26 cellular contexts compared by ENCODE assay signal in the genomic region with DNA sequence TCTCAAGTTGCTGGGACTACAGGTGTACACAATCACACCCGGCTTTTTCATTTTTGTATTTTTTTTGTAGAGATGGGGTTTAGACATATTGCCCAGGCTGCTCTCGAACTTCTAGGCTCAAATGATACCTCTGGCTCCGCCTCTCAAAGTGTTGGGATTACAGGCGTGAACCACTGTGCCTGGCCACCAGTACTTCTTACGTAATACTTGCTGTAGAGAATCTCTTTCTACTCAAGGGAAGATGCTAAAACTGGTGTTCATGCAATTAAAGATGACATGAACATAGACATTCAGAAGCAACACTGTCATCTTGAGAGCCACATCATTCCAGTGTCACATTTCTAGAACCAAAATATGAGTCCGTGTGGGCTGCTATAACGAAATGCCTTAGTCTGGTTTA. TPM values are rescaled to one million over a fixed set of nuclear protein-coding genes. Genes with fewer than 3 reads are reported as not detected.
"Had no signal": no experiment of that assay in that cellular context is flagged by ENCODE, and none has a peak within 500 bp of the region (broad histone marks: within the 10 kb centered on the region; RNA-seq: fewer than 3 reads in every experiment).

No MANE protein-coding gene starts in this region.

- H3K27me3 ChIP-seq: heart right ventricle, spleen, stomach, transverse colon had no signal

- ATAC-seq: heart right ventricle; left lobe of liver; sciatic nerve; stimulated activated naive B cell treated with anti-CD40 and anti-IgM and Interleukin-4, amounts not matched to agents 10 μg/mL and 1 μg/mL and 100 μg/mL, for 72 hours had no signal

- H3K36me3 ChIP-seq: prostate gland, thoracic aorta had no signal

- H2AFZ ChIP-seq: parathyroid adenoma had no signal

- H3K4me3 ChIP-seq: coronary artery, heart right ventricle, prostate gland, spleen, stomach, thoracic aorta, transverse colon had no signal

- H3K27ac ChIP-seq: coronary artery, heart right ventricle, parathyroid adenoma, prostate gland, spleen, stomach, thoracic aorta, transverse colon had no signal

- H3K9ac ChIP-seq: parathyroid adenoma had no signal

- H3K4me1 ChIP-seq: parathyroid adenoma, prostate gland, spleen, transverse colon had no signal

- DNase-seq: effector CD4-positive, alpha-beta T cell; endodermal cell; erythroblast; heart right ventricle; hypothalamus; midbrain; occipital lobe; retina; spleen; stimulated activated CD4-positive, alpha-beta T cell treated with anti-CD3 and anti-CD28 coated beads, Interleukin-15, amount 100 ng/mL, for 24 hours; stimulated activated CD4-positive, alpha-beta T cell treated with anti-CD3 and anti-CD28 coated beads, Interleukin-1b, Interleukin-23, amount 100 ng/mL, for 48 hours; stimulated activated CD4-positive, alpha-beta T cell treated with anti-CD3 and anti-CD28 coated beads, Interleukin-4, amount 100 ng/mL, for 4 hours; stimulated activated naive B cell treated with anti-CD40 and anti-IgM and Interleukin-4, amounts not matched to agents 10 μg/mL and 1 μg/mL and 100 μg/mL, for 72 hours; stomach; substantia nigra; transverse colon had no signal

- H3K79me2 ChIP-seq: parathyroid adenoma had no signal

- H3K9me3 ChIP-seq: heart right ventricle, prostate gland, spleen, stomach, thoracic aorta, transverse colon had no signal

- FAIRE-seq: endothelial cell of umbilical vein, islet of Langerhans had no signal

RNA-seq across cellular contexts. Expression of a gene that starts 53.7 kb away (rescaled TPM):
- total RNA-seq: endothelial cell of umbilical vein; glomerular endothelial cell; natural killer cell treated with Interleukin-12 subunit alpha and Interleukin-12 subunit beta and Interleukin-15 and Interleukin-18, amount 100 ng/mL, for 72 hours had no signal
